21 cellular contexts compared by ENCODE assay signal in genomic region chr4:124478518-124478917, GRCh38.
"Had no signal": no experiment of that assay in that cellular context is flagged by ENCODE, and none has a peak within 500 bp of the region (broad histone marks: within the 10 kb centered on the region; RNA-seq: fewer than 3 reads in every experiment).

No MANE protein-coding gene starts in this region.

- H3K4me3 Mint-ChIP-seq: dendritic cell treated with granulocyte-macrophage colony-stimulating factor and Interleukin-4, amounts not matched to agents 40 ng/mL and 50 ng/mL, for 4 days; effector memory CD8-positive, alpha-beta T cell; neural crest cell; stimulated activated naive CD8-positive, alpha-beta T cell treated with anti-CD3 and anti-CD28 coated beads, Interleukin-15, amount 100 ng/mL, for 72 hours; T-helper 1 cell treated with Interleukin-12 subunit alpha and Interleukin-12 subunit beta and Interleukin-4 antibody, amounts not matched to agents 30 μg/mL and 1 μg/mL, for 36 hours had no signal

- ATAC-seq: activated naive CD4-positive, alpha-beta T cell treated with anti-CD3 and anti-CD28 coated beads, Interleukin-2, amount 50 U/mL, for 72 hours; effector memory CD8-positive, alpha-beta T cell; left cardiac atrium; lower lobe of right lung; right lobe of liver; stimulated activated naive CD8-positive, alpha-beta T cell treated with anti-CD3 and anti-CD28 coated beads, Interleukin-15, amount 100 ng/mL, for 72 hours had no signal

- H3K36me3 Mint-ChIP-seq: activated naive CD4-positive, alpha-beta T cell treated with anti-CD3 and anti-CD28 coated beads, Interleukin-2, amount 50 U/mL, for 72 hours had no signal

- H3K27me3 ChIP-seq: cardiac muscle cell, gastrocnemius medialis, right lobe of liver, suprapubic skin, transverse colon, uterus had no signal

- H3K27me3 Mint-ChIP-seq: dendritic cell treated with granulocyte-macrophage colony-stimulating factor and Interleukin-4, amounts not matched to agents 40 ng/mL and 50 ng/mL, for 4 days; effector memory CD8-positive, alpha-beta T cell; stimulated activated naive CD8-positive, alpha-beta T cell treated with anti-CD3 and anti-CD28 coated beads, Interleukin-15, amount 100 ng/mL, for 72 hours had no signal

- DNase-seq: activated CD4-positive, alpha-beta T cell treated with anti-CD3 and anti-CD28 coated beads for 1 hour; activated CD4-positive, alpha-beta T cell treated with anti-CD3 and anti-CD28 coated beads, Interleukin-2, amount 50 U/mL, for 4 hours; activated gamma-delta T cell treated with Interleukin-2 at 50 U/mL for 16 hours; effector memory CD8-positive, alpha-beta T cell; gastrocnemius medialis; left cardiac atrium; lower lobe of right lung; right lobe of liver; small intestine; stimulated activated CD4-positive, alpha-beta T cell treated with anti-CD3 and anti-CD28 coated beads, Interleukin-4, amount 100 ng/mL, for 1 hour; stimulated activated naive CD8-positive, alpha-beta T cell treated with anti-CD3 and anti-CD28 coated beads, Interleukin-15, amount 100 ng/mL, for 72 hours; transverse colon; uterus; WERI-Rb-1 had no signal

- H3K27ac Mint-ChIP-seq: activated naive CD4-positive, alpha-beta T cell treated with anti-CD3 and anti-CD28 coated beads, Interleukin-2, amount 50 U/mL, for 72 hours; dendritic cell treated with granulocyte-macrophage colony-stimulating factor and Interleukin-4, amounts not matched to agents 40 ng/mL and 50 ng/mL, for 4 days; effector memory CD8-positive, alpha-beta T cell; stimulated activated naive CD8-positive, alpha-beta T cell treated with anti-CD3 and anti-CD28 coated beads, Interleukin-15, amount 100 ng/mL, for 72 hours; T-helper 1 cell treated with Interleukin-12 subunit alpha and Interleukin-12 subunit beta and Interleukin-4 antibody, amounts not matched to agents 30 μg/mL and 1 μg/mL, for 36 hours had no signal

- H3K4me3 ChIP-seq: cardiac muscle cell, gastrocnemius medialis, lower lobe of right lung, prostate gland, right lobe of liver, suprapubic skin, transverse colon, uterus had no signal

- H3K4me1 Mint-ChIP-seq: stimulated activated naive CD8-positive, alpha-beta T cell treated with anti-CD3 and anti-CD28 coated beads, Interleukin-15, amount 100 ng/mL, for 72 hours had no signal

- H3K27ac ChIP-seq: cardiac muscle cell, lower lobe of right lung, prostate gland, right lobe of liver, suprapubic skin, transverse colon, uterus, WERI-Rb-1 had no signal

- H3K9me3 Mint-ChIP-seq: T-helper 1 cell treated with Interleukin-12 subunit alpha and Interleukin-12 subunit beta and Interleukin-4 antibody, amounts not matched to agents 30 μg/mL and 1 μg/mL, for 36 hours had no signal

- H3K4me1 ChIP-seq: gastrocnemius medialis, lower lobe of right lung, prostate gland, right lobe of liver, suprapubic skin, transverse colon, uterus had no signal

- H3K36me3 ChIP-seq: cardiac muscle cell, gastrocnemius medialis, lower lobe of right lung, prostate gland, right lobe of liver, suprapubic skin, transverse colon, uterus, WERI-Rb-1 had no signal

- H3K9me3 ChIP-seq: gastrocnemius medialis, lower lobe of right lung, prostate gland, right lobe of liver, transverse colon, uterus had no signal
